1 cellular context compared by ENCODE assay signal in the genomic region with DNA sequence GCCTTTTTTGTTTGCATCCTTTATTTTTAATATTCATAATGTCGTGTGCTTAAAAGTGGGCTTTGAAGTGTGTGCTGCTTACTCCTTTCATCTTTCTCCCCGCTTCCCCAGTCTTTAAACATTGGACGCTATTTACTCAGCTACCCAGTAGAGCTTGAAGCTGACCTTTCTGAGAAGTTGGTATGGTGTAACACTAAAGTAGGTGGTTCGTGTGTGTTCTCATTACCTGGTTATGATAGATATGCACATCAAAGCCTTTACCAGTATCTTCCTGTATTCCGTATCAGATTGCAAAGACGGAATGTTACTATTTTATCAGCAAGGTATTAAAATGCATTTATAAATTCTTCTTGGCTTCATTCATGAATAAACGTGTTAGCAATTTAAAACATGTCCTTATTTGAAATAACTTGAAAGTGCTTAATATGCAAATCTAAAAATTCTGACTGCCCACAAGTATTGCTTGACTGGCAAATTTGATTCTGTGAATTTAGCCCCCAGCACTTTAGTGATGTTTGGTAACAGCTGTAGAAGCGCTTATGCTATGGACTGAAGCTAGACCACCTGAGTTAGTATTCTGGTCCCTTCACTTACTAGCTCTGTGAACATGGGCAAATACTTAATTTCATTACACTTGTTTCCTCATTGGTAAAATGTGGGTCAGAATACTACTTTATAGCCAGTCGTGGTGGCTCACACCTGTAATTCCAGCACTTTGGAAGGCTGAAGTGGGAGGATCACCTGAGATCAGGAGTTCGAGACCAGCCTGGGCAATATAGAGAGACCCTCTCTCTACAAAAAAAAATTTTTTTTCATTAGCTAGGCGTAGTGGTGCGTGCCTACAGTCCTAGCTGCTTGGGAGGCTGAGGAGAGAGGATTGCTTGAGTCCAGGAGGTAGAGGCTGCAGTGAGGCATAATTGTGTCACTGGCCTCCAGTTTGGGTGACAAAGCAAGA.
TF ChIP-seq lines count a peak whose summit lies in the region.

No MANE protein-coding gene starts in this region.

TF ChIP-seq in HepG2, 621 proteins besides CTCF, POLR2A, EP300 and RAD21 (continues in another document):
- TF ChIP-seq RBM22 (optimal IDR thresholded peaks at IDR 0.05; ENCODE audit: low read length) (no peak), POLR2AphosphoS5 (IDR thresholded peaks at IDR 0.05; ENCODE audit: low read depth, low read length) (no peak), ZNF367 (CRISPR knock-in tag; IDR thresholded peaks at IDR 0.05; ENCODE audit: borderline replicate concordance) (no peak), ZNF205 (CRISPR knock-in tag; IDR thresholded peaks at IDR 0.05) (no peak), CBX2 (IDR thresholded peaks at IDR 0.05; ENCODE audit: low read depth, low read length) (no peak), CBX2 (CRISPR knock-in tag; IDR thresholded peaks at IDR 0.05; ENCODE audit: low read depth) (no peak), TIGD3 (CRISPR knock-in tag; IDR thresholded peaks at IDR 0.05; ENCODE audit: borderline replicate concordance) (no peak), ELF3 (CRISPR knock-in tag; IDR thresholded peaks at IDR 0.05) (no peak), SP140L (CRISPR knock-in tag; IDR thresholded peaks at IDR 0.05; ENCODE audit: borderline replicate concordance) (0 out of 2 replicates have a peak, but pooled peaks have one; percentile 4), ZNF501 (CRISPR knock-in tag; IDR thresholded peaks at IDR 0.05) (no peak), ZNF44 (CRISPR knock-in tag; IDR thresholded peaks at IDR 0.05) (no peak), KDM5A (IDR thresholded peaks at IDR 0.05; ENCODE audit: borderline replicate concordance, low read length) (no peak), IRF2 (CRISPR knock-in tag; IDR thresholded peaks at IDR 0.05) (no peak), LBX2 (CRISPR knock-in tag; IDR thresholded peaks at IDR 0.05; ENCODE audit: borderline replicate concordance) (no peak), FLYWCH1 (CRISPR knock-in tag; IDR thresholded peaks at IDR 0.05) (no peak), ZNF746 (CRISPR knock-in tag; IDR thresholded peaks at IDR 0.05) (no peak), NCOA2 (CRISPR knock-in tag; IDR thresholded peaks at IDR 0.05) (peak; percentile 57), HMG20A (CRISPR knock-in tag; IDR thresholded peaks at IDR 0.05; ENCODE audit: borderline replicate concordance) (peak; percentile 57; the same call in 1 of the 2 replicates), TCF7 (IDR thresholded peaks at IDR 0.05; ENCODE audit: low read depth) (peak; percentile 86), DNMT1 (CRISPR knock-in tag; IDR thresholded peaks at IDR 0.05) (no peak), ZNF788 (CRISPR knock-in tag; IDR thresholded peaks at IDR 0.05; ENCODE audit: borderline replicate concordance) (no peak), ZNF572 (CRISPR knock-in tag; IDR thresholded peaks at IDR 0.05) (no peak), ZFP1 (CRISPR knock-in tag; IDR thresholded peaks at IDR 0.05) (no peak), CHD2 (IDR thresholded peaks at IDR 0.05; ENCODE audit: low read depth, low read length) (no peak), NFKB2 (CRISPR knock-in tag; IDR thresholded peaks at IDR 0.05; ENCODE audit: borderline replicate concordance) (no peak), ATRX (CRISPR knock-in tag; IDR thresholded peaks at IDR 0.05; ENCODE audit: borderline replicate concordance) (no peak), RAD51 (IDR thresholded peaks at IDR 0.05; ENCODE audit: borderline replicate concordance) (no peak), ZFX (CRISPR knock-in tag; IDR thresholded peaks at IDR 0.05; ENCODE audit: low read depth) (no peak), MAFK (conservative IDR thresholded peaks at IDR 0.05 in 1 of 2, IDR thresholded peaks at IDR 0.05 in 1 of 2; ENCODE audit: low read length in 2 of 2) (peak; percentile 60 to 83), CREM (IDR thresholded peaks at IDR 0.05) (peak; percentile 39; the same call in 1 of the 2 replicates), CREM (CRISPR knock-in tag; IDR thresholded peaks at IDR 0.05) (no peak), ELF1 (CRISPR knock-in tag; IDR thresholded peaks at IDR 0.05) (no peak), PBX3 (CRISPR knock-in tag; IDR thresholded peaks at IDR 0.05; ENCODE audit: borderline replicate concordance) (no peak), SMAD9 (CRISPR knock-in tag; IDR thresholded peaks at IDR 0.05) (no peak), IKZF1 (IDR thresholded peaks at IDR 0.05) (no peak), ZBTB42 (CRISPR knock-in tag; IDR thresholded peaks at IDR 0.05) (no peak), NR2F6 (IDR thresholded peaks at IDR 0.05) (no peak), NR2F6 (CRISPR knock-in tag; IDR thresholded peaks at IDR 0.05) (peak; percentile 75), NFE2L1 (CRISPR knock-in tag; IDR thresholded peaks at IDR 0.05; ENCODE audit: borderline replicate concordance) (no peak), PATZ1 (CRISPR knock-in tag; IDR thresholded peaks at IDR 0.05) (peak; percentile 25; the same call in 1 of the 2 replicates), ASH2L (IDR thresholded peaks at IDR 0.05; ENCODE audit: insufficient read length, low read depth, low read length) (no peak), U2AF2 (IDR thresholded peaks at IDR 0.05; ENCODE audit: low read depth, low read length) (no peak), SMC3 (IDR thresholded peaks at IDR 0.05; ENCODE audit: low read length) (no peak), MATR3 (CRISPR knock-in tag; IDR thresholded peaks at IDR 0.05) (no peak), ZNF232 (CRISPR knock-in tag; IDR thresholded peaks at IDR 0.05; ENCODE audit: borderline replicate concordance) (no peak), ZNF577 (CRISPR knock-in tag; IDR thresholded peaks at IDR 0.05; ENCODE audit: borderline replicate concordance, low read depth) (no peak)
- TF ChIP-seq, protein P1, sequence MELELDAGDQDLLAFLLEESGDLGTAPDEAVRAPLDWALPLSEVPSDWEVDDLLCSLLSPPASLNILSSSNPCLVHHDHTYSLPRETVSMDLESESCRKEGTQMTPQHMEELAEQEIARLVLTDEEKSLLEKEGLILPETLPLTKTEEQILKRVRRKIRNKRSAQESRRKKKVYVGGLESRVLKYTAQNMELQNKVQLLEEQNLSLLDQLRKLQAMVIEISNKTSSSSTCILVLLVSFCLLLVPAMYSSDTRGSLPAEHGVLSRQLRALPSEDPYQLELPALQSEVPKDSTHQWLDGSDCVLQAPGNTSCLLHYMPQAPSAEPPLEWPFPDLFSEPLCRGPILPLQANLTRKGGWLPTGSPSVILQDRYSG (CRISPR knock-in tag; IDR thresholded peaks at IDR 0.05), result no peak
- TF ChIP-seq, protein P2, sequence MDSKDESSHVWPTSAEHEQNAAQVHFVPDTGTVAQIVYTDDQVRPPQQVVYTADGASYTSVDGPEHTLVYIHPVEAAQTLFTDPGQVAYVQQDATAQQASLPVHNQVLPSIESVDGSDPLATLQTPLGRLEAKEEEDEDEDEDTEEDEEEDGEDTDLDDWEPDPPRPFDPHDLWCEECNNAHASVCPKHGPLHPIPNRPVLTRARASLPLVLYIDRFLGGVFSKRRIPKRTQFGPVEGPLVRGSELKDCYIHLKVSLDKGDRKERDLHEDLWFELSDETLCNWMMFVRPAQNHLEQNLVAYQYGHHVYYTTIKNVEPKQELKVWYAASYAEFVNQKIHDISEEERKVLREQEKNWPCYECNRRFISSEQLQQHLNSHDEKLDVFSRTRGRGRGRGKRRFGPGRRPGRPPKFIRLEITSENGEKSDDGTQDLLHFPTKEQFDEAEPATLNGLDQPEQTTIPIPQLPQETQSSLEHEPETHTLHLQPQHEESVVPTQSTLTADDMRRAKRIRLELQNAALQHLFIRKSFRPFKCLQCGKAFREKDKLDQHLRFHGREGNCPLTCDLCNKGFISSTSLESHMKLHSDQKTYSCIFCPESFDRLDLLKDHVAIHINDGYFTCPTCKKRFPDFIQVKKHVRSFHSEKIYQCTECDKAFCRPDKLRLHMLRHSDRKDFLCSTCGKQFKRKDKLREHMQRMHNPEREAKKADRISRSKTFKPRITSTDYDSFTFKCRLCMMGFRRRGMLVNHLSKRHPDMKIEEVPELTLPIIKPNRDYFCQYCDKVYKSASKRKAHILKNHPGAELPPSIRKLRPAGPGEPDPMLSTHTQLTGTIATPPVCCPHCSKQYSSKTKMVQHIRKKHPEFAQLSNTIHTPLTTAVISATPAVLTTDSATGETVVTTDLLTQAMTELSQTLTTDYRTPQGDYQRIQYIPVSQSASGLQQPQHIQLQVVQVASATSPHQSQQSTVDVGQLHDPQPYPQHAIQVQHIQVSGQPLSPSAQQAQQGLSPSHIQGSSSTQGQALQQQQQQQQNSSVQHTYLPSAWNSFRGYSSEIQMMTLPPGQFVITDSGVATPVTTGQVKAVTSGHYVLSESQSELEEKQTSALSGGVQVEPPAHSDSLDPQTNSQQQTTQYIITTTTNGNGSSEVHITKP (CRISPR knock-in tag; IDR thresholded peaks at IDR 0.05; ENCODE audit: low read depth), result no peak
- TF ChIP-seq, protein P3, sequence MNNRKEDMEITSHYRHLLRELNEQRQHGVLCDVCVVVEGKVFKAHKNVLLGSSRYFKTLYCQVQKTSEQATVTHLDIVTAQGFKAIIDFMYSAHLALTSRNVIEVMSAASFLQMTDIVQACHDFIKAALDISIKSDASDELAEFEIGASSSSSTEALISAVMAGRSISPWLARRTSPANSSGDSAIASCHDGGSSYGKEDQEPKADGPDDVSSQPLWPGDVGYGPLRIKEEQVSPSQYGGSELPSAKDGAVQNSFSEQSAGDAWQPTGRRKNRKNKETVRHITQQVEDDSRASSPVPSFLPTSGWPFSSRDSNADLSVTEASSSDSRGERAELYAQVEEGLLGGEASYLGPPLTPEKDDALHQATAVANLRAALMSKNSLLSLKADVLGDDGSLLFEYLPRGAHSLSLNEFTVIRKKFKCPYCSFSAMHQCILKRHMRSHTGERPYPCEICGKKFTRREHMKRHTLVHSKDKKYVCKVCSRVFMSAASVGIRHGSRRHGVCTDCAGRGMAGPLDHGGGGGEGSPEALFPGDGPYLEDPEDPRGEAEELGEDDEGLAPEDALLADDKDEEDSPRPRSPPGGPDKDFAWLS (CRISPR knock-in tag; IDR thresholded peaks at IDR 0.05; ENCODE audit: borderline replicate concordance), result no peak
- TF ChIP-seq, protein P4, sequence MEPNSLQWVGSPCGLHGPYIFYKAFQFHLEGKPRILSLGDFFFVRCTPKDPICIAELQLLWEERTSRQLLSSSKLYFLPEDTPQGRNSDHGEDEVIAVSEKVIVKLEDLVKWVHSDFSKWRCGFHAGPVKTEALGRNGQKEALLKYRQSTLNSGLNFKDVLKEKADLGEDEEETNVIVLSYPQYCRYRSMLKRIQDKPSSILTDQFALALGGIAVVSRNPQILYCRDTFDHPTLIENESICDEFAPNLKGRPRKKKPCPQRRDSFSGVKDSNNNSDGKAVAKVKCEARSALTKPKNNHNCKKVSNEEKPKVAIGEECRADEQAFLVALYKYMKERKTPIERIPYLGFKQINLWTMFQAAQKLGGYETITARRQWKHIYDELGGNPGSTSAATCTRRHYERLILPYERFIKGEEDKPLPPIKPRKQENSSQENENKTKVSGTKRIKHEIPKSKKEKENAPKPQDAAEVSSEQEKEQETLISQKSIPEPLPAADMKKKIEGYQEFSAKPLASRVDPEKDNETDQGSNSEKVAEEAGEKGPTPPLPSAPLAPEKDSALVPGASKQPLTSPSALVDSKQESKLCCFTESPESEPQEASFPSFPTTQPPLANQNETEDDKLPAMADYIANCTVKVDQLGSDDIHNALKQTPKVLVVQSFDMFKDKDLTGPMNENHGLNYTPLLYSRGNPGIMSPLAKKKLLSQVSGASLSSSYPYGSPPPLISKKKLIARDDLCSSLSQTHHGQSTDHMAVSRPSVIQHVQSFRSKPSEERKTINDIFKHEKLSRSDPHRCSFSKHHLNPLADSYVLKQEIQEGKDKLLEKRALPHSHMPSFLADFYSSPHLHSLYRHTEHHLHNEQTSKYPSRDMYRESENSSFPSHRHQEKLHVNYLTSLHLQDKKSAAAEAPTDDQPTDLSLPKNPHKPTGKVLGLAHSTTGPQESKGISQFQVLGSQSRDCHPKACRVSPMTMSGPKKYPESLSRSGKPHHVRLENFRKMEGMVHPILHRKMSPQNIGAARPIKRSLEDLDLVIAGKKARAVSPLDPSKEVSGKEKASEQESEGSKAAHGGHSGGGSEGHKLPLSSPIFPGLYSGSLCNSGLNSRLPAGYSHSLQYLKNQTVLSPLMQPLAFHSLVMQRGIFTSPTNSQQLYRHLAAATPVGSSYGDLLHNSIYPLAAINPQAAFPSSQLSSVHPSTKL (CRISPR knock-in tag; IDR thresholded peaks at IDR 0.05), result peak; percentile 55
